Comparison of ENCODE assay signal across 18 cellular contexts in genomic region chr1:193463518-193463917, GRCh38.
DNase-seq lines count a peak whose midpoint lies in the region; ATAC-seq, FAIRE-seq and TF ChIP-seq lines count a peak whose summit lies in the region.
"Had no signal": no experiment of that assay in that cellular context is flagged by ENCODE, and none has a peak within 500 bp of the region (broad histone marks: within the 10 kb centered on the region; RNA-seq: fewer than 3 reads in every experiment).

No MANE protein-coding gene starts in this region.

- H3F3A ChIP-seq in GM23338 (replicated peaks; ENCODE audit: low read depth) (no peaks in the 10 kb centered on the region), neural progenitor cell (ENCODE audit: low read depth) (no peaks in the 10 kb centered on the region)

- no peak overlapping the region for H2AFZ ChIP-seq in GM23338
- no peak overlapping the region for H2AFZ ChIP-seq in astrocyte (ENCODE audit: low read depth, low read length)
- H2AFZ ChIP-seq in neural progenitor cell (replicated peaks): no peak overlapping the region

- H4K20me1 ChIP-seq in GM23338 (replicated peaks; ENCODE audit: insufficient read depth) (no peaks in the 10 kb centered on the region), astrocyte (ENCODE audit: insufficient read depth, low read length) (no peaks in the 10 kb centered on the region), neural progenitor cell (ENCODE audit: low read depth) (no peaks in the 10 kb centered on the region)
- H4K20me1 ChIP-seq: BLaER1 had no signal

- no peaks in the 10 kb centered on the region for H3K27me3 Mint-ChIP-seq in CD4-positive, alpha-beta memory T cell
- no peaks in the 10 kb centered on the region for H3K27me3 Mint-ChIP-seq in GM23338 (ENCODE audit: insufficient read depth, low read depth, poor library complexity)
- no peaks in the 10 kb centered on the region for H3K27me3 Mint-ChIP-seq in astrocyte (ENCODE audit: low read depth, unreplicated experiment)
- H3K27me3 Mint-ChIP-seq in neural progenitor cell (ENCODE audit: insufficient read depth, low read depth): no peaks in the 10 kb centered on the region
- H3K27me3 Mint-ChIP-seq: IgD-negative memory B cell had no signal

- H3K4me3 Mint-ChIP-seq in CD4-positive, alpha-beta memory T cell: peak overlapping the region in 7 of 8 donors; percentile 36 to 84 (median 82)
- H3K4me3 Mint-ChIP-seq in GM23338: no peak overlapping the region
- no peak overlapping the region for H3K4me3 Mint-ChIP-seq in astrocyte (ENCODE audit: unreplicated experiment)
- no peak overlapping the region for H3K4me3 Mint-ChIP-seq in neural progenitor cell

- peak overlapping the region; percentile 48 for H3K27ac ChIP-seq in CD4-positive, alpha-beta memory T cell (ENCODE audit: low read depth, low read length)
- H3K27ac ChIP-seq in GM23338 (ENCODE audit: low read depth) (no peak overlapping the region), astrocyte (ENCODE audit: low read depth, low read length) (no peak overlapping the region), neural progenitor cell (no peak overlapping the region)
- H3K27ac ChIP-seq: BLaER1 had no signal

- H3K36me3 Mint-ChIP-seq in CD4-positive, alpha-beta memory T cell: peaks cover 6 to 8% of the 10 kb centered on the region in 2 donors
- H3K36me3 Mint-ChIP-seq in GM23338 (ENCODE audit: low read depth) (no peaks in the 10 kb centered on the region), astrocyte (ENCODE audit: low read depth, unreplicated experiment) (no peaks in the 10 kb centered on the region), neural progenitor cell (no peaks in the 10 kb centered on the region)
- H3K36me3 Mint-ChIP-seq: IgD-negative memory B cell had no signal

- H3K9me2 ChIP-seq in GM23338 (ENCODE audit: insufficient read depth): 0 out of 2 replicates have a peak, but pooled peaks cover 2% of the 10 kb centered on the region

- H3K4me3 ChIP-seq in CD4-positive, alpha-beta memory T cell (ENCODE audit: low read length in 2 of 2): no peak overlapping the region
- H3K4me3 ChIP-seq in GM23338 (no peak overlapping the region), astrocyte (ENCODE audit: insufficient read depth, low read depth, low read length) (no peak overlapping the region), neural progenitor cell (no peak overlapping the region), mucosa of descending colon (no peak overlapping the region)
- H3K4me3 ChIP-seq: BLaER1 had no signal

- CTCF ChIA-PET in CD4-positive, alpha-beta memory T cell (lab: Charles Lee; ENCODE audit: partially characterized antibody): interaction anchor here (1.0 to 1.7 kb wide), 4 partner anchors 14 to 276 kb away, joined by 3 to 7 read pairs (median 4); no protein-coding TSS in a partner anchor

- peaks cover 39 to 64% (median 44%) of the 10 kb centered on the region in 4 donors for H3K4me1 Mint-ChIP-seq in CD4-positive, alpha-beta memory T cell
- H3K4me1 Mint-ChIP-seq in GM23338: peaks cover 24% of the 10 kb centered on the region; the same call in 2 of the 3 replicates
- peaks cover 14% of the 10 kb centered on the region for H3K4me1 Mint-ChIP-seq in astrocyte (ENCODE audit: low read depth, unreplicated experiment)
- H3K4me1 Mint-ChIP-seq in neural progenitor cell: peaks cover 14% of the 10 kb centered on the region

- ATAC-seq in GM23338: no peak
- ATAC-seq in mucosa of descending colon: no peak
- ATAC-seq: HCT116 had no signal

- no peak for FAIRE-seq in astrocyte (lab: Jason Lieb, UNC)
- FAIRE-seq: GM18507, RCC 7860 had no signal

- H3K4me1 ChIP-seq in CD4-positive, alpha-beta memory T cell (ENCODE audit: insufficient read depth, low read length): peaks cover 60% of the 10 kb centered on the region
- H3K4me1 ChIP-seq in GM23338 (ENCODE audit: insufficient read depth): peaks cover 22% of the 10 kb centered on the region
- H3K4me1 ChIP-seq in astrocyte (ENCODE audit: insufficient read depth, low read length): no peaks in the 10 kb centered on the region
- H3K4me1 ChIP-seq in neural progenitor cell: peaks cover 50% of the 10 kb centered on the region
- no peaks in the 10 kb centered on the region for H3K4me1 ChIP-seq in mucosa of descending colon (ENCODE audit: low read depth)
- H3K4me1 ChIP-seq: BLaER1 had no signal

- H3K9ac ChIP-seq in astrocyte (ENCODE audit: low read length) (no peak overlapping the region), neural progenitor cell (no peak overlapping the region)
- H3K9ac ChIP-seq: BLaER1 had no signal

- H3K27ac Mint-ChIP-seq in CD4-positive, alpha-beta memory T cell: peak overlapping the region in 6 of 7 donors; percentile 87 to 98 (median 94)
- H3K27ac Mint-ChIP-seq in GM23338: peak overlapping the region; percentile 52; the same call in 1 of the 2 replicates
- H3K27ac Mint-ChIP-seq in astrocyte (ENCODE audit: unreplicated experiment): no peak overlapping the region
- no peak overlapping the region for H3K27ac Mint-ChIP-seq in neural progenitor cell
- H3K27ac Mint-ChIP-seq: IgD-negative memory B cell had no signal

- H3K9me3 Mint-ChIP-seq in CD4-positive, alpha-beta memory T cell: peaks cover 0 to 6% (median 0%) of the 10 kb centered on the region in 8 donors
- H3K9me3 Mint-ChIP-seq in GM23338 (no peaks in the 10 kb centered on the region), astrocyte (ENCODE audit: unreplicated experiment) (no peaks in the 10 kb centered on the region), neural progenitor cell (no peaks in the 10 kb centered on the region)

- TF ChIP-seq CTCF in GM23338 (conservative IDR thresholded peaks at IDR 0.05; ENCODE audit: low read depth in 2 of 2): no peak
- no peak for TF ChIP-seq CTCF in astrocyte (IDR thresholded peaks at IDR 0.05; ENCODE audit: insufficient read depth, low read depth, low read length)
- TF ChIP-seq CTCF in neural progenitor cell (IDR thresholded peaks at IDR 0.05): no peak
- no peak for TF ChIP-seq CTCF in mucosa of descending colon (IDR thresholded peaks at IDR 0.05)

- H3K27me3 ChIP-seq in CD4-positive, alpha-beta memory T cell (ENCODE audit: insufficient read depth, low read length): no peaks in the 10 kb centered on the region
- H3K27me3 ChIP-seq in GM23338 (ENCODE audit: insufficient read depth) (no peaks in the 10 kb centered on the region), astrocyte (ENCODE audit: insufficient read depth, low read length) (no peaks in the 10 kb centered on the region), neural progenitor cell (no peaks in the 10 kb centered on the region)
- H3K27me3 ChIP-seq: BLaER1 had no signal

- H3K36me3 ChIP-seq in CD4-positive, alpha-beta memory T cell (ENCODE audit: insufficient read depth, low read length): no peaks in the 10 kb centered on the region
- H3K36me3 ChIP-seq in GM23338 (ENCODE audit: insufficient read depth): no peaks in the 10 kb centered on the region
- no peaks in the 10 kb centered on the region for H3K36me3 ChIP-seq in astrocyte (ENCODE audit: insufficient read depth, low read length)
- no peaks in the 10 kb centered on the region for H3K36me3 ChIP-seq in neural progenitor cell
- no peaks in the 10 kb centered on the region for H3K36me3 ChIP-seq in mucosa of descending colon (ENCODE audit: low read depth)
- H3K36me3 ChIP-seq: BLaER1 had no signal

- H3K4me2 ChIP-seq in GM23338 (0 out of 2 replicates have a peak overlapping the region, but pooled peaks have one; percentile 6), astrocyte (ENCODE audit: low read length) (peak overlapping the region; percentile 5), neural progenitor cell (peak overlapping the region; percentile 16)
- H3K4me2 ChIP-seq: BLaER1 had no signal

- no peaks in the 10 kb centered on the region for H3K9me3 ChIP-seq in CD4-positive, alpha-beta memory T cell (ENCODE audit: control insufficient read depth in 1 of 2, low read length in 2 of 2)
- H3K9me3 ChIP-seq in astrocyte (ENCODE audit: insufficient read depth, low read depth, low read length) (no peaks in the 10 kb centered on the region), neural progenitor cell (ENCODE audit: low read depth) (no peaks in the 10 kb centered on the region), mucosa of descending colon (no peaks in the 10 kb centered on the region)
- H3K9me3 ChIP-seq: BLaER1 had no signal

- H3K79me2 ChIP-seq in GM23338 (replicated peaks; ENCODE audit: insufficient read depth) (no peaks in the 10 kb centered on the region), astrocyte (ENCODE audit: insufficient read depth, low read length) (no peaks in the 10 kb centered on the region), neural progenitor cell (ENCODE audit: low read depth) (no peaks in the 10 kb centered on the region)

- no peak for DNase-seq in CD4-positive, alpha-beta memory T cell
- DNase-seq in GM23338 (ENCODE audit: low spot score) (no peak), astrocyte (ENCODE audit: low read depth) (no peak), neural progenitor cell (ENCODE audit: low spot score) (no peak), mucosa of descending colon (no peak), RPMI8226 (no peak)
- no peak for DNase-seq in effector CD8-positive, alpha-beta T cell (lab: John Stamatoyannopoulos, UW)
- DNase-seq: NCI-H1417, NCI-H1930, NCI-H2171, NCI-H446 treated with DMSO at 0.1 percent for 48 hours, NCI-H774, SIG-M5 had no signal

- POLR2A ChIA-PET in CD4-positive, alpha-beta memory T cell (lab: Charles Lee; ENCODE audit: partially characterized antibody): interaction anchor here (1.2 to 8.8 kb wide), 10 partner anchors 10 to 589 kb away, joined by 3 to 411 read pairs (median 13); partner anchors contain the start of gene B3GALT2

- intact Hi-C loops in CD4-positive, alpha-beta memory T cell (cut with micrococcal nuclease): loop anchor here (5.0 to 10.0 kb wide), 2 partner anchors 279 to 294 kb away; partner anchors contain the start of gene B3GALT2
- intact Hi-C loops in mucosa of descending colon (cut with DNase I, micrococcal nuclease): no loop called here

TF ChIP-seq in GM23338, 12 proteins besides CTCF, POLR2A, EP300 and RAD21 (continues in another document):
- TF ChIP-seq NANOG (IDR thresholded peaks at IDR 0.05; ENCODE audit: borderline replicate concordance) (no peak), EZH2phosphoT487 (IDR thresholded peaks at IDR 0.05; ENCODE audit: unreplicated experiment) (no peak), ZNF331 (CRISPR knock-in tag; IDR thresholded peaks at IDR 0.05; ENCODE audit: low read depth) (no peak), ETS1 (IDR thresholded peaks at IDR 0.05) (no peak), STAT1 (IDR thresholded peaks at IDR 0.05; ENCODE audit: unreplicated experiment) (no peak)

Comparison
In these comparisons a context has a peak if more than half of its experiments do, and no peak if none do; other contexts are left out.
1. H3K27ac Mint-ChIP-seq: peak in CD4-positive, alpha-beta memory T cell (6 of 7) and GM23338 (single experiment); none in astrocyte (single experiment) and neural progenitor cell (single experiment).
2. H3K4me3 Mint-ChIP-seq: peak in CD4-positive, alpha-beta memory T cell (7 of 8); none in GM23338 (single experiment), astrocyte (single experiment) and neural progenitor cell (single experiment).
3. Peak in every context shown above with its lines, with median percentiles within 50 percentile points of each other: H3K4me2 ChIP-seq.